1 cellular context compared by ENCODE assay signal in the genomic region with DNA sequence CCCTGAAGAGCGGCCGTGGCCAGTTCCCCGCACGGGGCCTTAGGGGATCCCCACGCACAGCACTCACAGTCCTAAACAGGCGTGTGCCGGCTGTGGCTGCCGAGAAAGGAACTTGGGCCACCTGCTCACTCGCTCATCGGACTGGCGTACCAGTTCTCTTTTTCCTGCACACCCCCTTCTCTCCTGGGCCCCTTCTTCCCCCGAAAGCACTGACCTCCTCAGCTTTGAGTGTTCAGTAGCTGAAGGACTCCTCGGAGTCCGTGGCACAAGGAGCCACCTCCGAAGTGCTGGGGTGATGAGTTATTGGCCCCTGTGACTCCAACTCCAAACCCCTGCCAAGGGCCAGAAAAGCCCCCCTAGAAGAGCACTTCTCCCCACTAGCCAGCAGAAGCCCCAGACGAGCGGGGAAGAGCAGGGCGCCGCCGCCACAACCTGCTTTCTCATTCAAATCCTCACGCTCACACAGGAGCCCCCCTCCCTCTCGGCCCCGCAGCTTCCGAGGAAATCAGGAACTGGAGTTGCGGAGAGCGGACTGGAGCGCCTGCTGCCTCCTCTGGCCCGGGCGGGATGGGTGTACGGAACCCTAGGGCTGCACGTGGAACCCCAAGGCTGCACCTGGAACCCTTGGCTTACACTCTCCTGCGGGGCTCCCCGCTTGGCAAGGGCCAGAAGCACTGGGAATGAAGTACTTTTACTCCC.
TF ChIP-seq lines count a peak whose summit lies in the region.

A gene with protein sequence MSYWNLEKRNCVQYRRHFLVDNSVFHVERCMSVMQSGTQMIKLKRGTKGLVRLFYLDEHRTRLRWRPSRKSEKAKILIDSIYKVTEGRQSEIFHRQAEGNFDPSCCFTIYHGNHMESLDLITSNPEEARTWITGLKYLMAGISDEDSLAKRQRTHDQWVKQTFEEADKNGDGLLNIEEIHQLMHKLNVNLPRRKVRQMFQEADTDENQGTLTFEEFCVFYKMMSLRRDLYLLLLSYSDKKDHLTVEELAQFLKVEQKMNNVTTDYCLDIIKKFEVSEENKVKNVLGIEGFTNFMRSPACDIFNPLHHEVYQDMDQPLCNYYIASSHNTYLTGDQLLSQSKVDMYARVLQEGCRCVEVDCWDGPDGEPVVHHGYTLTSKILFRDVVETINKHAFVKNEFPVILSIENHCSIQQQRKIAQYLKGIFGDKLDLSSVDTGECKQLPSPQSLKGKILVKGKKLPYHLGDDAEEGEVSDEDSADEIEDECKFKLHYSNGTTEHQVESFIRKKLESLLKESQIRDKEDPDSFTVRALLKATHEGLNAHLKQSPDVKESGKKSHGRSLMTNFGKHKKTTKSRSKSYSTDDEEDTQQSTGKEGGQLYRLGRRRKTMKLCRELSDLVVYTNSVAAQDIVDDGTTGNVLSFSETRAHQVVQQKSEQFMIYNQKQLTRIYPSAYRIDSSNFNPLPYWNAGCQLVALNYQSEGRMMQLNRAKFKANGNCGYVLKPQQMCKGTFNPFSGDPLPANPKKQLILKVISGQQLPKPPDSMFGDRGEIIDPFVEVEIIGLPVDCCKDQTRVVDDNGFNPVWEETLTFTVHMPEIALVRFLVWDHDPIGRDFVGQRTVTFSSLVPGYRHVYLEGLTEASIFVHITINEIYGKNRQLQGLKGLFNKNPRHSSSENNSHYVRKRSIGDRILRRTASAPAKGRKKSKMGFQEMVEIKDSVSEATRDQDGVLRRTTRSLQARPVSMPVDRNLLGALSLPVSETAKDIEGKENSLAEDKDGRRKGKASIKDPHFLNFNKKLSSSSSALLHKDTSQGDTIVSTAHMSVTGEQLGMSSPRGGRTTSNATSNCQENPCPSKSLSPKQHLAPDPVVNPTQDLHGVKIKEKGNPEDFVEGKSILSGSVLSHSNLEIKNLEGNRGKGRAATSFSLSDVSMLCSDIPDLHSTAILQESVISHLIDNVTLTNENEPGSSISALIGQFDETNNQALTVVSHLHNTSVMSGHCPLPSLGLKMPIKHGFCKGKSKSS (N-terminal part only) (minus strand): TSS at position 446 of the 699 bp plus-strand sequence. CDS start 40,847 bp downstream, outside the sequence.

TF ChIP-seq in HepG2, 621 proteins besides CTCF, POLR2A, EP300 and RAD21 (continued from another document and continues in another):
- TF ChIP-seq, protein P1, sequence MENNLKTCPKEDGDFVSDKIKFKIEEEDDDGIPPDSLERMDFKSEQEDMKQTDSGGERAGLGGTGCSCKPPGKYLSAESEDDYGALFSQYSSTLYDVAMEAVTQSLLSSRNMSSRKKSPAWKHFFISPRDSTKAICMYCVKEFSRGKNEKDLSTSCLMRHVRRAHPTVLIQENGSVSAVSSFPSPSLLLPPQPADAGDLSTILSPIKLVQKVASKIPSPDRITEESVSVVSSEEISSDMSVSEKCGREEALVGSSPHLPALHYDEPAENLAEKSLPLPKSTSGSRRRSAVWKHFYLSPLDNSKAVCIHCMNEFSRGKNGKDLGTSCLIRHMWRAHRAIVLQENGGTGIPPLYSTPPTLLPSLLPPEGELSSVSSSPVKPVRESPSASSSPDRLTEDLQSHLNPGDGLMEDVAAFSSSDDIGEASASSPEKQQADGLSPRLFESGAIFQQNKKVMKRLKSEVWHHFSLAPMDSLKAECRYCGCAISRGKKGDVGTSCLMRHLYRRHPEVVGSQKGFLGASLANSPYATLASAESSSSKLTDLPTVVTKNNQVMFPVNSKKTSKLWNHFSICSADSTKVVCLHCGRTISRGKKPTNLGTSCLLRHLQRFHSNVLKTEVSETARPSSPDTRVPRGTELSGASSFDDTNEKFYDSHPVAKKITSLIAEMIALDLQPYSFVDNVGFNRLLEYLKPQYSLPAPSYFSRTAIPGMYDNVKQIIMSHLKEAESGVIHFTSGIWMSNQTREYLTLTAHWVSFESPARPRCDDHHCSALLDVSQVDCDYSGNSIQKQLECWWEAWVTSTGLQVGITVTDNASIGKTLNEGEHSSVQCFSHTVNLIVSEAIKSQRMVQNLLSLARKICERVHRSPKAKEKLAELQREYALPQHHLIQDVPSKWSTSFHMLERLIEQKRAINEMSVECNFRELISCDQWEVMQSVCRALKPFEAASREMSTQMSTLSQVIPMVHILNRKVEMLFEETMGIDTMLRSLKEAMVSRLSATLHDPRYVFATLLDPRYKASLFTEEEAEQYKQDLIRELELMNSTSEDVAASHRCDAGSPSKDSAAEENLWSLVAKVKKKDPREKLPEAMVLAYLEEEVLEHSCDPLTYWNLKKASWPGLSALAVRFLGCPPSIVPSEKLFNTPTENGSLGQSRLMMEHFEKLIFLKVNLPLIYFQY (CRISPR knock-in tag; IDR thresholded peaks at IDR 0.05; ENCODE audit: borderline replicate concordance), result peak; percentile 47; the same call in 1 of the 2 replicates
- TF ChIP-seq, protein P2, sequence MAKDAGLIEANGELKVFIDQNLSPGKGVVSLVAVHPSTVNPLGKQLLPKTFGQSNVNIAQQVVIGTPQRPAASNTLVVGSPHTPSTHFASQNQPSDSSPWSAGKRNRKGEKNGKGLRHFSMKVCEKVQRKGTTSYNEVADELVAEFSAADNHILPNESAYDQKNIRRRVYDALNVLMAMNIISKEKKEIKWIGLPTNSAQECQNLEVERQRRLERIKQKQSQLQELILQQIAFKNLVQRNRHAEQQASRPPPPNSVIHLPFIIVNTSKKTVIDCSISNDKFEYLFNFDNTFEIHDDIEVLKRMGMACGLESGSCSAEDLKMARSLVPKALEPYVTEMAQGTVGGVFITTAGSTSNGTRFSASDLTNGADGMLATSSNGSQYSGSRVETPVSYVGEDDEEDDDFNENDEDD (CRISPR knock-in tag; IDR thresholded peaks at IDR 0.05; ENCODE audit: borderline replicate concordance), result peak; percentile 58; the same call in 1 of the 2 replicates
- TF ChIP-seq, protein P3, sequence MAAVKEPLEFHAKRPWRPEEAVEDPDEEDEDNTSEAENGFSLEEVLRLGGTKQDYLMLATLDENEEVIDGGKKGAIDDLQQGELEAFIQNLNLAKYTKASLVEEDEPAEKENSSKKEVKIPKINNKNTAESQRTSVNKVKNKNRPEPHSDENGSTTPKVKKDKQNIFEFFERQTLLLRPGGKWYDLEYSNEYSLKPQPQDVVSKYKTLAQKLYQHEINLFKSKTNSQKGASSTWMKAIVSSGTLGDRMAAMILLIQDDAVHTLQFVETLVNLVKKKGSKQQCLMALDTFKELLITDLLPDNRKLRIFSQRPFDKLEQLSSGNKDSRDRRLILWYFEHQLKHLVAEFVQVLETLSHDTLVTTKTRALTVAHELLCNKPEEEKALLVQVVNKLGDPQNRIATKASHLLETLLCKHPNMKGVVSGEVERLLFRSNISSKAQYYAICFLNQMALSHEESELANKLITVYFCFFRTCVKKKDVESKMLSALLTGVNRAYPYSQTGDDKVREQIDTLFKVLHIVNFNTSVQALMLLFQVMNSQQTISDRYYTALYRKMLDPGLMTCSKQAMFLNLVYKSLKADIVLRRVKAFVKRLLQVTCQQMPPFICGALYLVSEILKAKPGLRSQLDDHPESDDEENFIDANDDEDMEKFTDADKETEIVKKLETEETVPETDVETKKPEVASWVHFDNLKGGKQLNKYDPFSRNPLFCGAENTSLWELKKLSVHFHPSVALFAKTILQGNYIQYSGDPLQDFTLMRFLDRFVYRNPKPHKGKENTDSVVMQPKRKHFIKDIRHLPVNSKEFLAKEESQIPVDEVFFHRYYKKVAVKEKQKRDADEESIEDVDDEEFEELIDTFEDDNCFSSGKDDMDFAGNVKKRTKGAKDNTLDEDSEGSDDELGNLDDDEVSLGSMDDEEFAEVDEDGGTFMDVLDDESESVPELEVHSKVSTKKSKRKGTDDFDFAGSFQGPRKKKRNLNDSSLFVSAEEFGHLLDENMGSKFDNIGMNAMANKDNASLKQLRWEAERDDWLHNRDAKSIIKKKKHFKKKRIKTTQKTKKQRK (IDR thresholded peaks at IDR 0.05; ENCODE audit: low read length), result no peak
- TF ChIP-seq ZBTB42 (CRISPR knock-in tag; IDR thresholded peaks at IDR 0.05) (0 out of 2 replicates have a peak, but pooled peaks have one; percentile 37), SYNCRIP (IDR thresholded peaks at IDR 0.05; ENCODE audit: insufficient read depth, low read depth, low read length) (no peak), ZNF570 (CRISPR knock-in tag; IDR thresholded peaks at IDR 0.05; ENCODE audit: borderline replicate concordance) (no peak), BCL6 (CRISPR knock-in tag; IDR thresholded peaks at IDR 0.05) (peak; percentile 39; the same call in 1 of the 2 replicates), CEBPG (CRISPR knock-in tag; IDR thresholded peaks at IDR 0.05) (peak; percentile 51; the same call in 1 of the 2 replicates), SOX6 (IDR thresholded peaks at IDR 0.05) (no peak), SOX6 (CRISPR knock-in tag; IDR thresholded peaks at IDR 0.05) (peak; percentile 41; the same call in 1 of the 2 replicates), YY1 (IDR thresholded peaks at IDR 0.05; ENCODE audit: insufficient read depth, insufficient replicate concordance, low read depth, low read length) (peak; percentile 57), NPAS2 (CRISPR knock-in tag; IDR thresholded peaks at IDR 0.05; ENCODE audit: borderline replicate concordance) (no peak), MED8 (CRISPR knock-in tag; IDR thresholded peaks at IDR 0.05; ENCODE audit: insufficient replicate concordance) (no peak), ASH2L (IDR thresholded peaks at IDR 0.05; ENCODE audit: insufficient read length, low read depth, low read length) (peak; percentile 21), ZNF207 (IDR thresholded peaks at IDR 0.05; ENCODE audit: borderline replicate concordance) (no peak), ELF3 (CRISPR knock-in tag; IDR thresholded peaks at IDR 0.05) (peak; percentile 40; the same call in 1 of the 2 replicates)
- TF ChIP-seq, protein P4, sequence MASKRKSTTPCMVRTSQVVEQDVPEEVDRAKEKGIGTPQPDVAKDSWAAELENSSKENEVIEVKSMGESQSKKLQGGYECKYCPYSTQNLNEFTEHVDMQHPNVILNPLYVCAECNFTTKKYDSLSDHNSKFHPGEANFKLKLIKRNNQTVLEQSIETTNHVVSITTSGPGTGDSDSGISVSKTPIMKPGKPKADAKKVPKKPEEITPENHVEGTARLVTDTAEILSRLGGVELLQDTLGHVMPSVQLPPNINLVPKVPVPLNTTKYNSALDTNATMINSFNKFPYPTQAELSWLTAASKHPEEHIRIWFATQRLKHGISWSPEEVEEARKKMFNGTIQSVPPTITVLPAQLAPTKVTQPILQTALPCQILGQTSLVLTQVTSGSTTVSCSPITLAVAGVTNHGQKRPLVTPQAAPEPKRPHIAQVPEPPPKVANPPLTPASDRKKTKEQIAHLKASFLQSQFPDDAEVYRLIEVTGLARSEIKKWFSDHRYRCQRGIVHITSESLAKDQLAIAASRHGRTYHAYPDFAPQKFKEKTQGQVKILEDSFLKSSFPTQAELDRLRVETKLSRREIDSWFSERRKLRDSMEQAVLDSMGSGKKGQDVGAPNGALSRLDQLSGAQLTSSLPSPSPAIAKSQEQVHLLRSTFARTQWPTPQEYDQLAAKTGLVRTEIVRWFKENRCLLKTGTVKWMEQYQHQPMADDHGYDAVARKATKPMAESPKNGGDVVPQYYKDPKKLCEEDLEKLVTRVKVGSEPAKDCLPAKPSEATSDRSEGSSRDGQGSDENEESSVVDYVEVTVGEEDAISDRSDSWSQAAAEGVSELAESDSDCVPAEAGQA (IDR thresholded peaks at IDR 0.05; ENCODE audit: low read depth), result no peak
- TF ChIP-seq, protein P4 (CRISPR knock-in tag; IDR thresholded peaks at IDR 0.05; ENCODE audit: borderline replicate concordance), result no peak
- TF ChIP-seq, protein P5, sequence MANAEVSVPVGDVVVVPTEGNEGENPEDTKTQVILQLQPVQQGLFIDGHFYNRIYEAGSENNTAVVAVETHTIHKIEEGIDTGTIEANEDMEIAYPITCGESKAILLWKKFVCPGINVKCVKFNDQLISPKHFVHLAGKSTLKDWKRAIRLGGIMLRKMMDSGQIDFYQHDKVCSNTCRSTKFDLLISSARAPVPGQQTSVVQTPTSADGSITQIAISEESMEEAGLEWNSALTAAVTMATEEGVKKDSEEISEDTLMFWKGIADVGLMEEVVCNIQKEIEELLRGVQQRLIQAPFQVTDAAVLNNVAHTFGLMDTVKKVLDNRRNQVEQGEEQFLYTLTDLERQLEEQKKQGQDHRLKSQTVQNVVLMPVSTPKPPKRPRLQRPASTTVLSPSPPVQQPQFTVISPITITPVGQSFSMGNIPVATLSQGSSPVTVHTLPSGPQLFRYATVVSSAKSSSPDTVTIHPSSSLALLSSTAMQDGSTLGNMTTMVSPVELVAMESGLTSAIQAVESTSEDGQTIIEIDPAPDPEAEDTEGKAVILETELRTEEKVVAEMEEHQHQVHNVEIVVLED (CRISPR knock-in tag; IDR thresholded peaks at IDR 0.05; ENCODE audit: borderline replicate concordance), result peak; percentile 47; the same call in 1 of the 2 replicates
- TF ChIP-seq, protein P6, sequence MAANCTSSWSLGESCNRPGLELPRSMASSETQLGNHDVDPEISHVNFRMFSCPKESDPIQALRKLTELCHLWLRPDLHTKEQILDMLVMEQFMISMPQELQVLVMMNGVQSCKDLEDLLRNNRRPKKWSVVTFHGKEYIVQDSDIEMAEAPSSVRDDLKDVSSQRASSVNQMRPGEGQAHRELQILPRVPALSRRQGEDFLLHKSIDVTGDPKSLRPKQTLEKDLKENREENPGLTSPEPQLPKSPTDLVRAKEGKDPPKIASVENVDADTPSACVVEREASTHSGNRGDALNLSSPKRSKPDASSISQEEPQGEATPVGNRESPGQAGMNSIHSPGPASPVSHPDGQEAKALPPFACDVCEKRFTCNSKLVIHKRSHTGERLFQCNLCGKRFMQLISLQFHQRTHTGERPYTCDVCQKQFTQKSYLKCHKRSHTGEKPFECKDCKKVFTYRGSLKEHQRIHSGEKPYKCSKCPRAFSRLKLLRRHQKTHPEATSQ (CRISPR knock-in tag; IDR thresholded peaks at IDR 0.05; ENCODE audit: borderline replicate concordance), result no peak
- TF ChIP-seq, protein P7, sequence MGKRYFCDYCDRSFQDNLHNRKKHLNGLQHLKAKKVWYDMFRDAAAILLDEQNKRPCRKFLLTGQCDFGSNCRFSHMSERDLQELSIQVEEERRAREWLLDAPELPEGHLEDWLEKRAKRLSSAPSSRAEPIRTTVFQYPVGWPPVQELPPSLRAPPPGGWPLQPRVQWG (CRISPR knock-in tag; IDR thresholded peaks at IDR 0.05; ENCODE audit: borderline replicate concordance, low read depth), result no peak
- TF ChIP-seq, protein P8, sequence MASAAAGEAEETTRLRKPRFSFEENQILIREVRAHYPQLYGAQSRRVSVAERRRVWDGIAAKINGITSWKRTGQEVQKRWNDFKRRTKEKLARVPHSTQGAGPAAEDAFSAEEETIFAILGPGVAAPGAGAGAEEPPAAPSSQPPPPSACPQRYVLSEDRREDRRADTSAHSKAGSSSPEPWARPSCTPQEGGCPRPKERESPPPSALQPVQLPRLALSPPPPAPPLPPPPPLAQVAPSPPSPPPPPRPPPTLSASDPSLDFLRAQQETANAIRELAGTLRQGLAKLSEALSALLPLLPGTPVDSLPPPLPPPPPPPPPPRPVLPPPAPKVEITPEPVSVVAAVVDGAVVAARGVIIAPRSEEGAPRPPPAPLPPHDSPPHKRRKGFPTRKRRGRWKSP (CRISPR knock-in tag; IDR thresholded peaks at IDR 0.05), result peak; percentile 48; the same call in 1 of the 2 replicates
